In genomic region chr19:38228491-38229439, GRCh38 we compare ENCODE assay signal across 8 cellular contexts. TPM values are rescaled to one million over a fixed set of nuclear protein-coding genes. Genes with fewer than 3 reads are reported as not detected.
A peak's percentile ranks its signal among the peaks of the same experiment; 100 is the strongest.
DNase-seq lines count a peak whose midpoint lies in the region; ATAC-seq, FAIRE-seq and TF ChIP-seq lines count a peak whose summit lies in the region.

No MANE protein-coding gene starts in this region.

- H3K9ac ChIP-seq in ES-I3 (ENCODE audit: low read depth, low read length) (peak overlapping the region; percentile 53; the same call in 1 of the 2 replicates), kidney (ENCODE audit: low read length in 2 of 2) (no peak overlapping the region)

- H3K9me3 ChIP-seq in ES-I3 (ENCODE audit: control insufficient read depth, insufficient read depth, low read length) (no peaks in the 10 kb centered on the region), kidney (ENCODE audit: control insufficient read depth in 1 of 2, low read length in 2 of 2) (no peaks in the 10 kb centered on the region)

- no peaks in the 10 kb centered on the region for H3K9me3 Mint-ChIP-seq in nephron
- H3K9me3 Mint-ChIP-seq in effector memory CD8-positive, alpha-beta T cell = no peaks in the 10 kb centered on the region

- ATAC-seq in effector memory CD8-positive, alpha-beta T cell (replicated peaks) = no peak

- no peaks in the 10 kb centered on the region for H3K36me3 Mint-ChIP-seq in nephron (ENCODE audit: low read depth)
- no peaks in the 10 kb centered on the region for H3K36me3 Mint-ChIP-seq in effector memory CD8-positive, alpha-beta T cell (ENCODE audit: insufficient read depth)

- no peak for FAIRE-seq in kidney (lab: Jason Lieb, UNC)

- H3K4me1 ChIP-seq in ES-I3 (ENCODE audit: insufficient read depth, low read length) (peaks cover 13% of the 10 kb centered on the region), kidney (ENCODE audit: control insufficient read depth in 1 of 2, insufficient read depth in 1 of 2, low read depth in 1 of 2, low read length in 2 of 2) (peaks cover 0 to 4% of the 10 kb centered on the region in 2 donors)

- TF ChIP-seq CTCF in astrocyte of the spinal cord (IDR thresholded peaks at IDR 0.05; ENCODE audit: low read depth, low read length) (no peak), nephron (IDR thresholded peaks at IDR 0.05; ENCODE audit: unreplicated experiment in 3 of 3) (no peak), kidney (IDR thresholded peaks at IDR 0.05; ENCODE audit: borderline replicate concordance, extremely low read depth, insufficient read depth) (no peak)

- peaks cover 6% of the 10 kb centered on the region for H3K4me1 Mint-ChIP-seq in nephron
- peaks cover 12 to 21% of the 10 kb centered on the region in 2 donors for H3K4me1 Mint-ChIP-seq in effector memory CD8-positive, alpha-beta T cell (ENCODE audit: low read depth in 2 of 2)

- intact Hi-C loops in kidney (cut with DNase I) = no loop called here

- in situ Hi-C loops in astrocyte of the spinal cord (cut with HindIII; ENCODE audit: low sequenced_read_pairs) = no loop called here

- peaks cover 38% of the 10 kb centered on the region for H3K27me3 Mint-ChIP-seq in nephron (ENCODE audit: low read depth)
- H3K27me3 Mint-ChIP-seq in effector memory CD8-positive, alpha-beta T cell = peaks cover 52 to 96% of the 10 kb centered on the region in 2 donors

- H3K36me3 ChIP-seq in ES-I3 (ENCODE audit: insufficient read depth, low read length) (no peaks in the 10 kb centered on the region), kidney (ENCODE audit: control insufficient read depth in 1 of 2, insufficient read depth in 2 of 2, low read length in 2 of 2) (no peaks in the 10 kb centered on the region)

- H3K27ac Mint-ChIP-seq in nephron = no peak overlapping the region
- no peak overlapping the region for H3K27ac Mint-ChIP-seq in effector memory CD8-positive, alpha-beta T cell

- H3K4me3 Mint-ChIP-seq in nephron = peak overlapping the region; percentile 70 to 84 (median 75)
- peak overlapping the region in 1 of 2 donors; percentile 57 for H3K4me3 Mint-ChIP-seq in effector memory CD8-positive, alpha-beta T cell

- DNase-seq in NCI-H1105 treated with DMSO at 0.1 percent for 48 hours (lab: John Stamatoyannopoulos, UW) (peak; percentile 35), astrocyte of the spinal cord (ENCODE audit: low read depth, low spot score) (no peak), MV-4-11 (lab: John Stamatoyannopoulos, UW) (no peak), kidney (no peak)
- no peak for DNase-seq in activated CD4-positive, CD25-positive, alpha-beta regulatory T cell treated with anti-CD3 and anti-CD28 coated beads, Interleukin-2, amount 50 U/mL, for 72 hours
- no peak for DNase-seq in effector memory CD8-positive, alpha-beta T cell

- no peak overlapping the region for H3K27ac ChIP-seq in kidney (ENCODE audit: low read depth in 2 of 2, low read length in 2 of 2)

- H3K4me3 ChIP-seq in astrocyte of the spinal cord (ENCODE audit: low read depth, low read length) = peak overlapping the region; percentile 48
- H3K4me3 ChIP-seq in kidney (ENCODE audit: low read length in 2 of 2) = no peak overlapping the region

RNA-seq across cellular contexts. Expression of gene DPF1, which starts 4.7 kb away (rescaled TPM):
- not detected for total RNA-seq in kidney
- polyA plus RNA-seq in kidney (ENCODE audit: insufficient read depth, low read depth, low replicate concordance) = not detected

RNA-seq across cellular contexts. Expression of gene PPP1R14A, which starts 27.4 kb away (rescaled TPM):
- total RNA-seq in kidney = 66.0 TPM
- polyA plus RNA-seq in kidney (ENCODE audit: insufficient read depth, low read depth, low replicate concordance) = 69.9 TPM

RNA-seq across cellular contexts. Expression of gene SPINT2, which starts 35.6 kb away (rescaled TPM):
- total RNA-seq in kidney = 381 TPM
- polyA plus RNA-seq in kidney (ENCODE audit: insufficient read depth, low read depth, low replicate concordance) = 425 TPM
